ENCODE assay signal across 1 cellular context in the genomic region with DNA sequence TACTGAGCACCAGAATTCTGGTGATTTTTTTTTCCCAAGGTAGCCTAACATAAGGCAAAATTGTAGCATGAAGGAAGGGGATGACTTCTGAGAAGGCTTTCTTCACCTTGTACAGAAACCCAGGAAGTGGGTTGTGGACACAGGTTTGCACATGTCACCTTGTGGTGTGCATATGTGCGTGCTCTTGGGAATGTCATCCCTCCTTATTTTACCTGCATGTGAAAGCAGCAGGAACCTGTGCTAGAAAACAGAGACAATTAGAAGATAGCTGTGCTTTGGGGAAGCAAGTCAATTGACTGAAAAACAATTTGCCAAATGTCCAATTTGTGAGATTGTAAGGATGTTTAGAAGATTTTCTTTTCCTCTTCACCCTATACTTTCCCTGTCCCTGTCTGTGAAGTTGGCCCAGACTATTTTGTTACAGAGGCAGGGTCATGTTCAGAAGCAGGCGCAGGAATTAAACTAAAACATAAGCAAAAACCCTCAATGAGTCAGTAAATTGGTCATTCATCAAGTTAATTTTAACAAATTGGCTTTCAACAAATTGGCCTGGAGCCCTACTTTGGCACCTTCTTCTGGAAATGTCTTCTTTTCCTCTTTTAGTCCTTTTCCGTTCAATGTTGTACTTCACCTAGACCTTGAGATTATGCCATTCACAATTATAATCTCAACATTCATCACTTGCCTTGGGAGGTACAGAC.
TF ChIP-seq lines count a peak whose summit lies in the region.

No MANE protein-coding gene starts in this region.

TF ChIP-seq in K562, 482 proteins besides CTCF, POLR2A, EP300 and RAD21 (continued from another document):
- TF ChIP-seq, protein P1, sequence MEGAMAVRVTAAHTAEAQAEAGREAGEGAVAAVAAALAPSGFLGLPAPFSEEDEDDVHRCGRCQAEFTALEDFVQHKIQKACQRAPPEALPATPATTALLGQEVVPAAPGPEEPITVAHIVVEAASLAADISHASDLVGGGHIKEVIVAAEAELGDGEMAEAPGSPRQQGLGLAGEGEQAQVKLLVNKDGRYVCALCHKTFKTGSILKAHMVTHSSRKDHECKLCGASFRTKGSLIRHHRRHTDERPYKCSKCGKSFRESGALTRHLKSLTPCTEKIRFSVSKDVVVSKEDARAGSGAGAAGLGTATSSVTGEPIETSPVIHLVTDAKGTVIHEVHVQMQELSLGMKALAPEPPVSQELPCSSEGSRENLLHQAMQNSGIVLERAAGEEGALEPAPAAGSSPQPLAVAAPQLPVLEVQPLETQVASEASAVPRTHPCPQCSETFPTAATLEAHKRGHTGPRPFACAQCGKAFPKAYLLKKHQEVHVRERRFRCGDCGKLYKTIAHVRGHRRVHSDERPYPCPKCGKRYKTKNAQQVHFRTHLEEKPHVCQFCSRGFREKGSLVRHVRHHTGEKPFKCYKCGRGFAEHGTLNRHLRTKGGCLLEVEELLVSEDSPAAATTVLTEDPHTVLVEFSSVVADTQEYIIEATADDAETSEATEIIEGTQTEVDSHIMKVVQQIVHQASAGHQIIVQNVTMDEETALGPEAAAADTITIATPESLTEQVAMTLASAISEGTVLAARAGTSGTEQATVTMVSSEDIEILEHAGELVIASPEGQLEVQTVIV (CRISPR knock-in tag; IDR thresholded peaks at IDR 0.05; ENCODE audit: borderline replicate concordance) = peak; percentile 59; the same call in 1 of the 2 replicates
- TF ChIP-seq, protein P2, sequence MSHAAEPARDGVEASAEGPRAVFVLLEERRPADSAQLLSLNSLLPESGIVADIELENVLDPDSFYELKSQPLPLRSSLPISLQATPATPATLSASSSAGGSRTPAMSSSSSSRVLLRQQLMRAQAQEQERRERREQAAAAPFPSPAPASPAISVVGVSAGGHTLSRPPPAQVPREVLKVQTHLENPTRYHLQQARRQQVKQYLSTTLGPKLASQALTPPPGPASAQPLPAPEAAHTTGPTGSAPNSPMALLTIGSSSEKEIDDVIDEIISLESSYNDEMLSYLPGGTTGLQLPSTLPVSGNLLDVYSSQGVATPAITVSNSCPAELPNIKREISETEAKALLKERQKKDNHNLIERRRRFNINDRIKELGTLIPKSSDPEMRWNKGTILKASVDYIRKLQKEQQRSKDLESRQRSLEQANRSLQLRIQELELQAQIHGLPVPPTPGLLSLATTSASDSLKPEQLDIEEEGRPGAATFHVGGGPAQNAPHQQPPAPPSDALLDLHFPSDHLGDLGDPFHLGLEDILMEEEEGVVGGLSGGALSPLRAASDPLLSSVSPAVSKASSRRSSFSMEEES (CRISPR knock-in tag; IDR thresholded peaks at IDR 0.05) = no peak
- TF ChIP-seq PPARD (CRISPR knock-in tag; IDR thresholded peaks at IDR 0.05) (no peak), RHOXF2B (CRISPR knock-in tag; conservative IDR thresholded peaks at IDR 0.05) (no peak), CCNT2 (IDR thresholded peaks at IDR 0.05; ENCODE audit: borderline replicate concordance, extremely low read depth, insufficient read length, low read depth, low read length) (peak; percentile 5), ETS2 (tag; IDR thresholded peaks at IDR 0.05; ENCODE audit: borderline replicate concordance, poor library complexity, severe bottlenecking) (no peak), ZFP1 (CRISPR knock-in tag; IDR thresholded peaks at IDR 0.05) (0 out of 2 replicates have a peak, but pooled peaks have one; percentile 14), ADNP (tag; IDR thresholded peaks at IDR 0.05) (no peak), BRD9 (IDR thresholded peaks at IDR 0.05; ENCODE audit: low read depth, partially characterized antibody) (no peak), ATF7 (IDR thresholded peaks at IDR 0.05) (no peak), KLF16 (IDR thresholded peaks at IDR 0.05) (no peak), ELF2 (CRISPR knock-in tag; IDR thresholded peaks at IDR 0.05) (peak; percentile 65; the same call in 1 of the 2 replicates), BACH1 (tag; IDR thresholded peaks at IDR 0.05) (no peak), ZC3H8 (IDR thresholded peaks at IDR 0.05) (no peak), HMG20A (CRISPR knock-in tag; conservative IDR thresholded peaks at IDR 0.05) (no peak)
- TF ChIP-seq, protein P3, sequence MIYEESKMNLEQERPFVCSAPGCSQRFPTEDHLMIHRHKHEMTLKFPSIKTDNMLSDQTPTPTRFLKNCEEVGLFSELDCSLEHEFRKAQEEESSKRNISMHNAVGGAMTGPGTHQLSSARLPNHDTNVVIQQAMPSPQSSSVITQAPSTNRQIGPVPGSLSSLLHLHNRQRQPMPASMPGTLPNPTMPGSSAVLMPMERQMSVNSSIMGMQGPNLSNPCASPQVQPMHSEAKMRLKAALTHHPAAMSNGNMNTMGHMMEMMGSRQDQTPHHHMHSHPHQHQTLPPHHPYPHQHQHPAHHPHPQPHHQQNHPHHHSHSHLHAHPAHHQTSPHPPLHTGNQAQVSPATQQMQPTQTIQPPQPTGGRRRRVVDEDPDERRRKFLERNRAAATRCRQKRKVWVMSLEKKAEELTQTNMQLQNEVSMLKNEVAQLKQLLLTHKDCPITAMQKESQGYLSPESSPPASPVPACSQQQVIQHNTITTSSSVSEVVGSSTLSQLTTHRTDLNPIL (CRISPR knock-in tag; IDR thresholded peaks at IDR 0.05) = peak; percentile 8; the same call in 1 of the 2 replicates
- TF ChIP-seq, protein P4, sequence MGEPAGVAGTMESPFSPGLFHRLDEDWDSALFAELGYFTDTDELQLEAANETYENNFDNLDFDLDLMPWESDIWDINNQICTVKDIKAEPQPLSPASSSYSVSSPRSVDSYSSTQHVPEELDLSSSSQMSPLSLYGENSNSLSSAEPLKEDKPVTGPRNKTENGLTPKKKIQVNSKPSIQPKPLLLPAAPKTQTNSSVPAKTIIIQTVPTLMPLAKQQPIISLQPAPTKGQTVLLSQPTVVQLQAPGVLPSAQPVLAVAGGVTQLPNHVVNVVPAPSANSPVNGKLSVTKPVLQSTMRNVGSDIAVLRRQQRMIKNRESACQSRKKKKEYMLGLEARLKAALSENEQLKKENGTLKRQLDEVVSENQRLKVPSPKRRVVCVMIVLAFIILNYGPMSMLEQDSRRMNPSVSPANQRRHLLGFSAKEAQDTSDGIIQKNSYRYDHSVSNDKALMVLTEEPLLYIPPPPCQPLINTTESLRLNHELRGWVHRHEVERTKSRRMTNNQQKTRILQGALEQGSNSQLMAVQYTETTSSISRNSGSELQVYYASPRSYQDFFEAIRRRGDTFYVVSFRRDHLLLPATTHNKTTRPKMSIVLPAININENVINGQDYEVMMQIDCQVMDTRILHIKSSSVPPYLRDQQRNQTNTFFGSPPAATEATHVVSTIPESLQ (CRISPR knock-in tag; IDR thresholded peaks at IDR 0.05) = 0 out of 2 replicates have a peak, but pooled peaks have one; percentile 12
- TF ChIP-seq, protein P5, sequence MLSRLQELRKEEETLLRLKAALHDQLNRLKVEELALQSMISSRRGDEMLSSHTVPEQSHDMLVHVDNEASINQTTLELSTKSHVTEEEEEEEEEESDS (CRISPR knock-in tag; IDR thresholded peaks at IDR 0.05) = no peak
- TF ChIP-seq, protein P6, sequence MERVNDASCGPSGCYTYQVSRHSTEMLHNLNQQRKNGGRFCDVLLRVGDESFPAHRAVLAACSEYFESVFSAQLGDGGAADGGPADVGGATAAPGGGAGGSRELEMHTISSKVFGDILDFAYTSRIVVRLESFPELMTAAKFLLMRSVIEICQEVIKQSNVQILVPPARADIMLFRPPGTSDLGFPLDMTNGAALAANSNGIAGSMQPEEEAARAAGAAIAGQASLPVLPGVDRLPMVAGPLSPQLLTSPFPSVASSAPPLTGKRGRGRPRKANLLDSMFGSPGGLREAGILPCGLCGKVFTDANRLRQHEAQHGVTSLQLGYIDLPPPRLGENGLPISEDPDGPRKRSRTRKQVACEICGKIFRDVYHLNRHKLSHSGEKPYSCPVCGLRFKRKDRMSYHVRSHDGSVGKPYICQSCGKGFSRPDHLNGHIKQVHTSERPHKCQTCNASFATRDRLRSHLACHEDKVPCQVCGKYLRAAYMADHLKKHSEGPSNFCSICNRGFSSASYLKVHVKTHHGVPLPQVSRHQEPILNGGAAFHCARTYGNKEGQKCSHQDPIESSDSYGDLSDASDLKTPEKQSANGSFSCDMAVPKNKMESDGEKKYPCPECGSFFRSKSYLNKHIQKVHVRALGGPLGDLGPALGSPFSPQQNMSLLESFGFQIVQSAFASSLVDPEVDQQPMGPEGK (CRISPR knock-in tag; IDR thresholded peaks at IDR 0.05; ENCODE audit: borderline replicate concordance) = 0 out of 2 replicates have a peak, but pooled peaks have one; percentile 43
